8 cellular contexts compared by ENCODE assay signal in genomic region chr10:84194424-84195043, GRCh38. TPM values are rescaled to one million over a fixed set of nuclear protein-coding genes. Genes with fewer than 3 reads are reported as not detected.
DNase-seq lines count a peak whose midpoint lies in the region; ATAC-seq, FAIRE-seq and TF ChIP-seq lines count a peak whose summit lies in the region.

TSS of gene CDHR1 (plus strand) at chr10:84194537. CDS start at chr10:84194761, 224 bp downstream.

- no peak for TF ChIP-seq EP300 in H1 (IDR thresholded peaks at IDR 0.05; ENCODE audit: borderline replicate concordance in 1 of 2, low read depth in 2 of 2, low read length in 2 of 2)

- ATAC-seq in CD8-positive, alpha-beta T cell = peak; percentile 70
- ATAC-seq in GM19395 (IDR thresholded peaks at IDR 0.05; ENCODE audit: unreplicated experiment) (peak; percentile 65), HG03457 (IDR thresholded peaks at IDR 0.05; ENCODE audit: unreplicated experiment) (peak; percentile 56)
- ATAC-seq in naive thymus-derived CD4-positive, alpha-beta T cell = peak; percentile 79

- peak within 1 kb of the TSS; percentile 77 for H3K4me3 Mint-ChIP-seq in CD8-positive, alpha-beta T cell
- peak within 1 kb of the TSS; percentile 47 to 75 (median 65) for H3K4me3 Mint-ChIP-seq in naive thymus-derived CD4-positive, alpha-beta T cell

- no peaks in the 10 kb centered on the region for H3K79me2 ChIP-seq in H1 (ENCODE audit: control insufficient read depth in 1 of 2, insufficient read depth in 2 of 2, low read length in 2 of 2)

- DNase-seq in CD8-positive, alpha-beta T cell = peak; percentile 12 to 68 (median 47)
- DNase-seq in WERI-Rb-1 = peak; percentile 91
- DNase-seq in H1 (ENCODE audit: low read depth in 1 of 2, low spot score in 2 of 2) = peak in 1 of 2 experiments; percentile 77
- peak in 7 of 9 donors; percentile 12 to 49 (median 37) for DNase-seq in naive thymus-derived CD4-positive, alpha-beta T cell
- peak; percentile 31 for DNase-seq in testis
- DNase-seq in AML-193 (lab: John Stamatoyannopoulos, UW) = no peak

- peaks cover 0 to 2% of the 10 kb centered on the region in 2 experiments for H4K20me1 ChIP-seq in H1 (replicated peaks in 1 of 2; ENCODE audit: control insufficient read depth in 1 of 2, insufficient read depth in 2 of 2, low read length in 2 of 2)

- TF ChIP-seq POLR2A in H1 (IDR thresholded peaks at IDR 0.05; ENCODE audit: control extremely low read depth in 1 of 2, low read depth in 2 of 2, low read length in 2 of 2) (no peak), testis (IDR thresholded peaks at IDR 0.05) (no peak)

- peak within 1 kb of the TSS; percentile 75; the same call in 1 of the 2 replicates for H2BK12ac ChIP-seq in H1 (ENCODE audit: low read depth, low read length)

- peaks cover 6% of the 10 kb centered on the region for H3K27me3 ChIP-seq in CD8-positive, alpha-beta T cell (ENCODE audit: insufficient read depth, low read length)
- no peaks in the 10 kb centered on the region for H3K27me3 ChIP-seq in WERI-Rb-1 (ENCODE audit: insufficient read depth, low read depth, severe bottlenecking)
- H3K27me3 ChIP-seq in H1 (replicated peaks in 1 of 4; ENCODE audit: control insufficient read depth in 3 of 4, extremely low read depth in 1 of 4, insufficient read depth in 3 of 4, low read length in 3 of 4) = peaks cover 2 to 36% (median 31%) of the 10 kb centered on the region in 4 experiments
- H3K27me3 ChIP-seq in naive thymus-derived CD4-positive, alpha-beta T cell (ENCODE audit: control insufficient read depth in 2 of 2, insufficient read depth in 2 of 2, low read length in 2 of 2) = peaks cover 0 to 3% of the 10 kb centered on the region in 2 donors
- H3K27me3 ChIP-seq in testis = no peaks in the 10 kb centered on the region

- H3K23ac ChIP-seq in H1 (ENCODE audit: insufficient read length) = no peak within 1 kb of the TSS

- no peaks in the 10 kb centered on the region for H3K79me1 ChIP-seq in H1 (ENCODE audit: low read depth, low read length)

- TF ChIP-seq CTCF in CD8-positive, alpha-beta T cell (IDR thresholded peaks at IDR 0.05) = no peak
- TF ChIP-seq CTCF in WERI-Rb-1 (IDR thresholded peaks at IDR 0.05; ENCODE audit: low read depth, low read length) = 0 out of 2 replicates have a peak, but pooled peaks have one; percentile 8
- no peak for TF ChIP-seq CTCF in H1 (IDR thresholded peaks at IDR 0.05; ENCODE audit: control extremely low read depth in 1 of 3, insufficient read depth in 1 of 3, low read depth in 1 of 3, low read length in 3 of 3)
- TF ChIP-seq CTCF in testis (IDR thresholded peaks at IDR 0.05) = no peak

- intact Hi-C loops in CD8-positive, alpha-beta T cell (cut with DNase I, micrococcal nuclease) = loop anchor here (2.0 to 5.0 kb wide), 2 partner anchors 54 to 133 kb away; partner anchors contain the start of gene CCSER2 (in 1 of the 2)
- intact Hi-C loops in naive thymus-derived CD4-positive, alpha-beta T cell (cut with micrococcal nuclease) = loop anchor here in 1 of 2 donors (1.0 to 5.0 kb wide), 2 partner anchors 17 to 47 kb away; no protein-coding TSS in a partner anchor
- intact Hi-C loops in testis (cut with DNase I; ENCODE audit: low total_unique reads) = no loop called here

- peaks cover 12% of the 10 kb centered on the region; the same call in 1 of the 2 replicates for H3K23me2 ChIP-seq in H1 (ENCODE audit: low read depth, low read length)

- no peaks in the 10 kb centered on the region for H3K36me3 ChIP-seq in CD8-positive, alpha-beta T cell (ENCODE audit: insufficient read depth, low read length)
- H3K36me3 ChIP-seq in WERI-Rb-1 = peaks cover 31% of the 10 kb centered on the region
- H3K36me3 ChIP-seq in H1 (ENCODE audit: control insufficient read depth in 2 of 4, insufficient read depth in 4 of 4, low read length in 3 of 4) = no peaks in the 10 kb centered on the region
- H3K36me3 ChIP-seq in naive thymus-derived CD4-positive, alpha-beta T cell (ENCODE audit: control insufficient read depth in 2 of 3, insufficient read depth in 3 of 3, low read length in 3 of 3) = no peaks in the 10 kb centered on the region
- no peaks in the 10 kb centered on the region for H3K36me3 ChIP-seq in testis (ENCODE audit: low read depth, missing control alignments)

- no peak within 1 kb of the TSS for H2AK5ac ChIP-seq in H1 (ENCODE audit: low read depth, low read length)

- CTCF ChIA-PET in CD8-positive, alpha-beta T cell (lab: Charles Lee) = interaction anchor here (0.7 to 4.1 kb wide), 3 partner anchors 8 to 46 kb away, joined by 6 to 13 read pairs (median 9); no protein-coding TSS in a partner anchor
- CTCF ChIA-PET in H1 (lab: Charles Lee; ENCODE audit: partially characterized antibody) = interaction anchor here (0.9 to 8.6 kb wide), 7 partner anchors 9 to 150 kb away, joined by 3 to 64 read pairs (median 4); no protein-coding TSS in a partner anchor
- CTCF ChIA-PET in naive thymus-derived CD4-positive, alpha-beta T cell (lab: Charles Lee) = interaction anchor here (0.6 to 1.7 kb wide), 2 partner anchors 46 to 344 kb away, joined by 3 to 5 read pairs; no protein-coding TSS in a partner anchor

- H3K27me3 Mint-ChIP-seq in CD8-positive, alpha-beta T cell (ENCODE audit: low read depth) = peaks cover 9% of the 10 kb centered on the region
- peaks cover 0 to 59% (median 22%) of the 10 kb centered on the region in 5 donors for H3K27me3 Mint-ChIP-seq in naive thymus-derived CD4-positive, alpha-beta T cell

- H2BK15ac ChIP-seq in H1 (ENCODE audit: low read length) = peak within 1 kb of the TSS; percentile 72; the same call in 1 of the 2 replicates

- no peak within 1 kb of the TSS for H3K27ac ChIP-seq in CD8-positive, alpha-beta T cell (ENCODE audit: low read depth, low read length)
- H3K27ac ChIP-seq in WERI-Rb-1 = peak within 1 kb of the TSS; percentile 79
- H3K27ac ChIP-seq in H1 (ENCODE audit: low read depth, low read length) = no peak within 1 kb of the TSS
- H3K27ac ChIP-seq in naive thymus-derived CD4-positive, alpha-beta T cell (ENCODE audit: low read depth, low read length) = no peak within 1 kb of the TSS
- no peak within 1 kb of the TSS for H3K27ac ChIP-seq in testis

- POLR2A ChIA-PET in CD8-positive, alpha-beta T cell (lab: Charles Lee) = interaction anchor here (1.4 kb wide), 1 partner anchor 17 kb away, joined by 4 read pairs; no protein-coding TSS in a partner anchor
- POLR2A ChIA-PET in H1 (lab: Charles Lee; ENCODE audit: partially characterized antibody) = interaction anchor here (0.9 to 1.6 kb wide), 3 partner anchors 38 to 55 kb away, joined by 3 to 6 read pairs (median 4); partner anchors contain the start of gene GHITM
- POLR2A ChIA-PET in naive thymus-derived CD4-positive, alpha-beta T cell (lab: Charles Lee) = interaction anchor here (0.6 kb wide), 1 partner anchor 9 kb away, joined by 3 read pairs; no protein-coding TSS in a partner anchor

- H3K36me3 Mint-ChIP-seq in CD8-positive, alpha-beta T cell = no peaks in the 10 kb centered on the region
- H3K36me3 Mint-ChIP-seq in naive thymus-derived CD4-positive, alpha-beta T cell = no peaks in the 10 kb centered on the region

- peak within 1 kb of the TSS; percentile 32; the same call in 1 of the 2 replicates for H3K18ac ChIP-seq in H1 (ENCODE audit: extremely low read depth, low read length)

- no peaks in the 10 kb centered on the region for H3K9me3 ChIP-seq in CD8-positive, alpha-beta T cell (ENCODE audit: low read length)
- H3K9me3 ChIP-seq in WERI-Rb-1 (ENCODE audit: severe bottlenecking) (no peaks in the 10 kb centered on the region), H1 (ENCODE audit: insufficient read depth in 2 of 2, low read depth in 1 of 2, low read length in 1 of 2) (no peaks in the 10 kb centered on the region), testis (no peaks in the 10 kb centered on the region)
- no peaks in the 10 kb centered on the region for H3K9me3 ChIP-seq in naive thymus-derived CD4-positive, alpha-beta T cell (ENCODE audit: control insufficient read depth in 2 of 3, low read length in 3 of 3)

- H4K8ac ChIP-seq in H1 (ENCODE audit: extremely low read depth, insufficient read depth, low read length) = peak within 1 kb of the TSS; percentile 54

- no peak within 1 kb of the TSS for H3K4ac ChIP-seq in H1 (replicated peaks; ENCODE audit: insufficient read length, low read depth, low read length)

- peak within 1 kb of the TSS; percentile 56 for H3K4me3 ChIP-seq in CD8-positive, alpha-beta T cell (ENCODE audit: low read depth, low read length)
- peak within 1 kb of the TSS; percentile 83 for H3K4me3 ChIP-seq in WERI-Rb-1 (ENCODE audit: low read depth, low read length)
- H3K4me3 ChIP-seq in H1 (ENCODE audit: extremely low read depth in 1 of 4, insufficient read depth in 2 of 4, low read depth in 3 of 4, low read length in 4 of 4) = peak within 1 kb of the TSS; percentile 55 to 66 (median 63)
- peak within 1 kb of the TSS; percentile 52 for H3K4me3 ChIP-seq in naive thymus-derived CD4-positive, alpha-beta T cell (ENCODE audit: low read length)
- H3K4me3 ChIP-seq in testis = peak within 1 kb of the TSS; percentile 4 to 52

- no peak within 1 kb of the TSS for H2BK20ac ChIP-seq in H1 (ENCODE audit: low read length)

- H2BK120ac ChIP-seq in H1 (replicated peaks; ENCODE audit: low read depth, low read length) = no peak within 1 kb of the TSS

- H3K56ac ChIP-seq in H1 (replicated peaks; ENCODE audit: insufficient read length, low read depth, low read length) = no peak within 1 kb of the TSS

- H3K9me3 Mint-ChIP-seq in CD8-positive, alpha-beta T cell = no peaks in the 10 kb centered on the region
- H3K9me3 Mint-ChIP-seq in naive thymus-derived CD4-positive, alpha-beta T cell = no peaks in the 10 kb centered on the region

- WGBS in H1 (ENCODE audit: extremely low coverage in 1 of 2, insufficient coverage in 1 of 2, insufficient read length in 1 of 2, insufficient replicate concordance in 2 of 2, low coverage in 1 of 2, low lambda C conversion rate in 2 of 2, missing lambda C conversion rate in 1 of 2), 2 experiments = 3% methylated on average over 23 of the region's 61 CpGs; no CpG with 5 or more reads in 1 of the 2 experiments
- WGBS in testis, 2 donors = 1% methylated on average over 10 to 23 of the region's 61 CpGs

- no peak within 1 kb of the TSS for H4K5ac ChIP-seq in H1 (ENCODE audit: insufficient read length, low read depth, low read length)

- no peak within 1 kb of the TSS for H3K14ac ChIP-seq in H1 (ENCODE audit: insufficient read length)

- no peak within 1 kb of the TSS for H3K27ac Mint-ChIP-seq in CD8-positive, alpha-beta T cell
- H3K27ac Mint-ChIP-seq in naive thymus-derived CD4-positive, alpha-beta T cell = peak within 1 kb of the TSS in 1 of 9 donors; percentile 28

- peaks cover 26% of the 10 kb centered on the region for H3K4me1 ChIP-seq in CD8-positive, alpha-beta T cell (ENCODE audit: insufficient read depth, low read length)
- H3K4me1 ChIP-seq in H1 (replicated peaks in 1 of 4; ENCODE audit: control insufficient read depth in 3 of 4, insufficient read depth in 4 of 4, low read length in 3 of 4) (peaks cover 0 to 5% (median 2%) of the 10 kb centered on the region in 4 experiments; a peak in 4 of 7 replicates), testis (peaks cover 8% of the 10 kb centered on the region)
- H3K4me1 ChIP-seq in naive thymus-derived CD4-positive, alpha-beta T cell (ENCODE audit: control insufficient read depth in 2 of 2, insufficient read depth in 2 of 2, low read length in 2 of 2) = peaks cover 18 to 24% of the 10 kb centered on the region in 2 donors

- FAIRE-seq in H1 (lab: Jason Lieb, UNC) = no peak

- peak within 1 kb of the TSS; percentile 57; the same call in 1 of the 2 replicates for H2AFZ ChIP-seq in H1 (ENCODE audit: low read length)

- no peak within 1 kb of the TSS for H4K91ac ChIP-seq in H1 (replicated peaks; ENCODE audit: insufficient read length, low read length)

- peak within 1 kb of the TSS; percentile 83 to 100 for H3K4me2 ChIP-seq in H1 (ENCODE audit: insufficient read depth in 1 of 2, low read depth in 2 of 2, low read length in 2 of 2)

- TF ChIP-seq RAD21 in H1 (IDR thresholded peaks at IDR 0.05 in 1 of 2, conservative IDR thresholded peaks at IDR 0.05 in 1 of 2; ENCODE audit: low read depth in 2 of 2, low read length in 2 of 2) = no peak

- peaks cover 27% of the 10 kb centered on the region for H3K4me1 Mint-ChIP-seq in CD8-positive, alpha-beta T cell (ENCODE audit: low read depth)
- H3K4me1 Mint-ChIP-seq in naive thymus-derived CD4-positive, alpha-beta T cell = peaks cover 12 to 28% (median 16%) of the 10 kb centered on the region in 7 donors

- H2BK5ac ChIP-seq in H1 (ENCODE audit: low read depth, low read length) = no peak within 1 kb of the TSS

- H3K9ac ChIP-seq in H1 (replicated peaks in 1 of 4; ENCODE audit: extremely low read depth in 1 of 4, low read depth in 3 of 4, low read length in 3 of 4) = no peak within 1 kb of the TSS

RNA-seq across cellular contexts. Expression of gene CDHR1, which starts in this region (rescaled TPM):
- 1 to 10 TPM; 1.5 to 1.7 TPM for total RNA-seq in CD8-positive, alpha-beta T cell
- total RNA-seq in H1 (2021; fragmentation: NEBNext Ultra II Directional; extraction: Animal tissue kit (Norgen Biotek cat#: 25700)) = 8.7 and 10.5 TPM in 2 replicates
- polyA plus RNA-seq in H1 (2011; rRNA removed) (3.9 and 5.6 TPM in 2 replicates), testis (ENCODE audit: insufficient read depth, low read depth, low replicate concordance) (0.67 TPM)
- polyA plus RNA-seq in H1 (2011; cell fraction: cytosol; rRNA removed) = 5.1 TPM
- polyA plus RNA-seq in H1 (2011; cell fraction: nucleus; rRNA removed) = 16.0 TPM
- 4.8 to 6.1 TPM (median 5.7 TPM) in 4 replicates for polyA plus RNA-seq in H1 (2012, experiment 1 of 2)
- 2.7 TPM for polyA plus RNA-seq in H1 (2012, experiment 2 of 2)
- 10.7 TPM for polyA plus RNA-seq in H1 (2013, experiment 1 of 2)
- polyA plus RNA-seq in H1 (2013, experiment 2 of 2) = 11.5 TPM
- polyA minus RNA-seq in H1 (2011; rRNA and poly(A)+ RNA removed) = 6.1 and 6.8 TPM in 2 replicates
- 8.8 TPM for polyA minus RNA-seq in H1 (2011; cell fraction: cytosol; rRNA and poly(A)+ RNA removed)
- polyA minus RNA-seq in H1 (2011; cell fraction: nucleus; rRNA and poly(A)+ RNA removed) = 3.3 TPM
- total RNA-seq in naive thymus-derived CD4-positive, alpha-beta T cell = 1 to 10 TPM in 1 of 5 experiments, under 1 TPM in 3, not detected in 1; 0.15 to 1.6 (median 0.43) TPM
- polyA plus RNA-seq in naive thymus-derived CD4-positive, alpha-beta T cell = under 1 TPM in 1 of 2 donors, not detected in 1; 0.16 TPM
- under 1 TPM; 0.19 to 0.39 TPM for total RNA-seq in testis

Comparison
In these comparisons a context has a peak if more than half of its experiments do, and no peak if none do; other contexts are left out.
1. Peak in DNase-seq and H3K4me3 ChIP-seq in testis; RNA of the gene not detected or under 1 TPM.
2. DNase-seq: peak in CD8-positive, alpha-beta T cell (7 of 7), WERI-Rb-1 (single experiment) and naive thymus-derived CD4-positive, alpha-beta T cell (7 of 9); none in AML-193 (0 of 2).
3. H3K4me3 ChIP-seq: peak in every context shown above with its lines; median percentile 83 in WERI-Rb-1; 63 in H1; 56 in CD8-positive, alpha-beta T cell; 52 in naive thymus-derived CD4-positive, alpha-beta T cell; 28 in testis.
4. Peak in every context shown above with its lines, with median percentiles within 50 percentile points of each other: ATAC-seq.